7 cellular contexts compared by ENCODE assay signal in the genomic region with DNA sequence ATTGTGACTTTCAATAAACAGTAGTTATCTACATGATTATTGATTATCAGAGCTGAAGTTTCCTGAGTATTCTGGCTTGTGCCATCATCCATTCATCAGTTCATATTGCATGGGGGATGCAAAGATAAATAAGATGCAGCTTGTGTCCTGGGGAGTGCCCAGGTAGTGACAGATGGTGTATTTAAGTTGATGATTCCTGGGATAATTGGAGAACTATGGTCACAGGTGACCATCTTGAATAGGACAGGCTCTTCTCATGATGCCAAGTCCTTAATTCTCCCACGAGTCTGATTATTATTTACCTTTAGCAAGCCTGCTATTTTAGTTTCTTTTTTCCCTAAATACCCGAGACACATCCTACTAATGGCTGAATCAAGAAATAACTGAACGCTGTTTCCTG.
"Had no signal": no experiment of that assay in that cellular context is flagged by ENCODE, and none has a peak within 500 bp of the region (broad histone marks: within the 10 kb centered on the region; RNA-seq: fewer than 3 reads in every experiment).

No MANE protein-coding gene starts in this region.

- DNase-seq: H9, HFFc6, IMR-90, KG1 had no signal

- H3K4me3 ChIP-seq: GM23338, K562 had no signal

- ATAC-seq: GM23338, HCT116, K562 had no signal
